ENCODE assay signal across 9 cellular contexts in genomic region chr6:89122625-89123024, GRCh38. TPM values are rescaled to one million over a fixed set of nuclear protein-coding genes. Genes with fewer than 3 reads are reported as not detected.
DNase-seq lines count a peak whose midpoint lies in the region; ATAC-seq and TF ChIP-seq lines count a peak whose summit lies in the region.
"Had no signal": no experiment of that assay in that cellular context is flagged by ENCODE, and none has a peak within 500 bp of the region (broad histone marks: within the 10 kb centered on the region; RNA-seq: fewer than 3 reads in every experiment).

No MANE protein-coding gene starts in this region.

- no peaks in the 10 kb centered on the region for H3K27me3 ChIP-seq in parathyroid adenoma (ENCODE audit: control insufficient read depth, insufficient read depth, low read length)

- no peak overlapping the region for H2AFZ ChIP-seq in parathyroid adenoma

- H3K4me3 Mint-ChIP-seq in natural killer cell: no peak overlapping the region
- H3K4me3 Mint-ChIP-seq in natural killer cell treated with Interleukin-12 subunit alpha and Interleukin-12 subunit beta and Interleukin-15 and Interleukin-18, amount 100 ng/mL, for 72 hours: no peak overlapping the region
- H3K4me3 Mint-ChIP-seq in stimulated activated effector memory CD8-positive, alpha-beta T cell treated with anti-CD3 and anti-CD28 coated beads, Interleukin-12 subunit alpha, Interleukin-12 subunit beta, amount 100 ng/mL, for 72 hours: no peak overlapping the region
- H3K4me3 Mint-ChIP-seq: dendritic cell treated with granulocyte-macrophage colony-stimulating factor and Interleukin-4, amounts not matched to agents 40 ng/mL and 50 ng/mL, for 4 days had no signal

- no peaks in the 10 kb centered on the region for H3K36me3 ChIP-seq in parathyroid adenoma (ENCODE audit: control insufficient read depth, insufficient read depth, low read length)

- H3K27ac ChIP-seq in parathyroid adenoma: no peak overlapping the region

- no peaks in the 10 kb centered on the region for H3K4me1 ChIP-seq in parathyroid adenoma

- H3K4me2 ChIP-seq in parathyroid adenoma (ENCODE audit: low read length): no peak overlapping the region

- TF ChIP-seq CTCF in natural killer cell (IDR thresholded peaks at IDR 0.05) (peak; percentile 39), parathyroid adenoma (IDR thresholded peaks at IDR 0.05) (peak; percentile 50)

- DNase-seq in natural killer cell: no peak
- DNase-seq in natural killer cell treated with Interleukin-12 subunit alpha and Interleukin-12 subunit beta and Interleukin-15 and Interleukin-18, amount 100 ng/mL, for 72 hours (ENCODE audit: low spot score): no peak
- DNase-seq in RKO (ENCODE audit: low spot score): peak; percentile 61
- DNase-seq in erythroblast (lab: John Stamatoyannopoulos, UW): peak; percentile 29 to 30
- no peak for DNase-seq in stimulated activated CD4-positive, alpha-beta T cell treated with anti-CD3 and anti-CD28 coated beads, Interleukin-2, amount 100 ng/mL, for 48 hours
- DNase-seq in stimulated activated effector memory CD8-positive, alpha-beta T cell treated with anti-CD3 and anti-CD28 coated beads, Interleukin-12 subunit alpha, Interleukin-12 subunit beta, amount 100 ng/mL, for 72 hours (ENCODE audit: low spot score in 2 of 2): no peak

- no peaks in the 10 kb centered on the region for H3K9me3 Mint-ChIP-seq in natural killer cell
- no peaks in the 10 kb centered on the region for H3K9me3 Mint-ChIP-seq in natural killer cell treated with Interleukin-12 subunit alpha and Interleukin-12 subunit beta and Interleukin-15 and Interleukin-18, amount 100 ng/mL, for 72 hours
- H3K9me3 Mint-ChIP-seq in stimulated activated effector memory CD8-positive, alpha-beta T cell treated with anti-CD3 and anti-CD28 coated beads, Interleukin-12 subunit alpha, Interleukin-12 subunit beta, amount 100 ng/mL, for 72 hours: peaks cover 2% of the 10 kb centered on the region

- peak in 2 of 3 donors; percentile 51 to 56 for ATAC-seq in natural killer cell
- ATAC-seq in natural killer cell treated with Interleukin-12 subunit alpha and Interleukin-12 subunit beta and Interleukin-15 and Interleukin-18, amount 100 ng/mL, for 72 hours: no peak
- peak; percentile 48 for ATAC-seq in HG03520 (IDR thresholded peaks at IDR 0.05; ENCODE audit: unreplicated experiment)
- ATAC-seq in stimulated activated effector memory CD8-positive, alpha-beta T cell treated with anti-CD3 and anti-CD28 coated beads, Interleukin-12 subunit alpha, Interleukin-12 subunit beta, amount 100 ng/mL, for 72 hours: no peak

- H3K79me2 ChIP-seq in parathyroid adenoma: no peaks in the 10 kb centered on the region

- H3K4me3 ChIP-seq in parathyroid adenoma (ENCODE audit: low read depth, low read length): no peak overlapping the region

- no peaks in the 10 kb centered on the region for H3K9me3 ChIP-seq in parathyroid adenoma (ENCODE audit: control insufficient read depth, low read length)

- no peak for TF ChIP-seq POLR2A in erythroblast (IDR thresholded peaks at IDR 0.05; ENCODE audit: low read length)

- peaks cover 4% of the 10 kb centered on the region for H3K36me3 Mint-ChIP-seq in natural killer cell
- H3K36me3 Mint-ChIP-seq in natural killer cell treated with Interleukin-12 subunit alpha and Interleukin-12 subunit beta and Interleukin-15 and Interleukin-18, amount 100 ng/mL, for 72 hours: no peaks in the 10 kb centered on the region
- no peaks in the 10 kb centered on the region for H3K36me3 Mint-ChIP-seq in stimulated activated effector memory CD8-positive, alpha-beta T cell treated with anti-CD3 and anti-CD28 coated beads, Interleukin-12 subunit alpha, Interleukin-12 subunit beta, amount 100 ng/mL, for 72 hours

- no peak overlapping the region for H3K27ac Mint-ChIP-seq in natural killer cell
- no peak overlapping the region for H3K27ac Mint-ChIP-seq in natural killer cell treated with Interleukin-12 subunit alpha and Interleukin-12 subunit beta and Interleukin-15 and Interleukin-18, amount 100 ng/mL, for 72 hours
- H3K27ac Mint-ChIP-seq in stimulated activated effector memory CD8-positive, alpha-beta T cell treated with anti-CD3 and anti-CD28 coated beads, Interleukin-12 subunit alpha, Interleukin-12 subunit beta, amount 100 ng/mL, for 72 hours: no peak overlapping the region
- H3K27ac Mint-ChIP-seq: dendritic cell treated with granulocyte-macrophage colony-stimulating factor and Interleukin-4, amounts not matched to agents 40 ng/mL and 50 ng/mL, for 4 days had no signal

- intact Hi-C loops in natural killer cell (cut with micrococcal nuclease): no loop called here

- H3K27me3 Mint-ChIP-seq in natural killer cell (ENCODE audit: low read depth in 2 of 2): no peaks in the 10 kb centered on the region
- peaks cover 0 to 3% of the 10 kb centered on the region in 2 donors for H3K27me3 Mint-ChIP-seq in natural killer cell treated with Interleukin-12 subunit alpha and Interleukin-12 subunit beta and Interleukin-15 and Interleukin-18, amount 100 ng/mL, for 72 hours

- H3K4me1 Mint-ChIP-seq in natural killer cell: peaks cover 4 to 6% of the 10 kb centered on the region in 2 donors
- H3K4me1 Mint-ChIP-seq in natural killer cell treated with Interleukin-12 subunit alpha and Interleukin-12 subunit beta and Interleukin-15 and Interleukin-18, amount 100 ng/mL, for 72 hours (ENCODE audit: low read depth in 2 of 2): peaks cover 5% of the 10 kb centered on the region in 2 donors
- H3K4me1 Mint-ChIP-seq in stimulated activated effector memory CD8-positive, alpha-beta T cell treated with anti-CD3 and anti-CD28 coated beads, Interleukin-12 subunit alpha, Interleukin-12 subunit beta, amount 100 ng/mL, for 72 hours: no peaks in the 10 kb centered on the region

- H3K9ac ChIP-seq in parathyroid adenoma: no peak overlapping the region

RNA-seq across cellular contexts. Expression of gene SRSF12, which starts 4.8 kb away (rescaled TPM):
- total RNA-seq in natural killer cell: under 1 TPM; 0.07 to 0.45 (median 0.45) TPM
- under 1 TPM; 0.14 to 0.17 TPM for total RNA-seq in natural killer cell treated with Interleukin-12 subunit alpha and Interleukin-12 subunit beta and Interleukin-15 and Interleukin-18, amount 100 ng/mL, for 72 hours

RNA-seq across cellular contexts. Expression of gene PM20D2, which starts 23.2 kb away (rescaled TPM):
- total RNA-seq in natural killer cell: 1 to 10 TPM; 4.0 to 6.1 (median 4.9) TPM
- 1 to 10 TPM; 3.8 to 6.2 TPM for total RNA-seq in natural killer cell treated with Interleukin-12 subunit alpha and Interleukin-12 subunit beta and Interleukin-15 and Interleukin-18, amount 100 ng/mL, for 72 hours

RNA-seq across cellular contexts. Expression of gene PNRC1, which starts 42.1 kb away (rescaled TPM):
- total RNA-seq in natural killer cell: 100 to 1,000 TPM; 695 to 970 (median 712) TPM
- total RNA-seq in natural killer cell treated with Interleukin-12 subunit alpha and Interleukin-12 subunit beta and Interleukin-15 and Interleukin-18, amount 100 ng/mL, for 72 hours: 100 to 1,000 TPM in 1 of 2 donors, 10 to 100 TPM in 1; 38.2 to 102 TPM

Comparison
In these comparisons a context has a peak if more than half of its experiments do, and no peak if none do; other contexts are left out.
1. ATAC-seq: peak in natural killer cell (2 of 3) and HG03520 (single experiment); none in natural killer cell treated with Interleukin-12 subunit alpha and Interleukin-12 subunit beta and Interleukin-15 and Interleukin-18, amount 100 ng/mL, for 72 hours (0 of 2) and stimulated activated effector memory CD8-positive, alpha-beta T cell treated with anti-CD3 and anti-CD28 coated beads, Interleukin-12 subunit alpha, Interleukin-12 subunit beta, amount 100 ng/mL, for 72 hours (single experiment).
2. RNA of gene PNRC1, which starts 42.1 kb away (total RNA-seq): 695 to 970 TPM in natural killer cell; 38.2 to 102 TPM in natural killer cell treated with Interleukin-12 subunit alpha and Interleukin-12 subunit beta and Interleukin-15 and Interleukin-18, amount 100 ng/mL, for 72 hours; every median in the first group is over 4 times any median in the second.
3. DNase-seq: peak in RKO (single experiment) and erythroblast (2 of 2); none in natural killer cell (single experiment), natural killer cell treated with Interleukin-12 subunit alpha and Interleukin-12 subunit beta and Interleukin-15 and Interleukin-18, amount 100 ng/mL, for 72 hours (single experiment), stimulated activated CD4-positive, alpha-beta T cell treated with anti-CD3 and anti-CD28 coated beads, Interleukin-2, amount 100 ng/mL, for 48 hours (0 of 2) and stimulated activated effector memory CD8-positive, alpha-beta T cell treated with anti-CD3 and anti-CD28 coated beads, Interleukin-12 subunit alpha, Interleukin-12 subunit beta, amount 100 ng/mL, for 72 hours (0 of 2).